In the genomic region with DNA sequence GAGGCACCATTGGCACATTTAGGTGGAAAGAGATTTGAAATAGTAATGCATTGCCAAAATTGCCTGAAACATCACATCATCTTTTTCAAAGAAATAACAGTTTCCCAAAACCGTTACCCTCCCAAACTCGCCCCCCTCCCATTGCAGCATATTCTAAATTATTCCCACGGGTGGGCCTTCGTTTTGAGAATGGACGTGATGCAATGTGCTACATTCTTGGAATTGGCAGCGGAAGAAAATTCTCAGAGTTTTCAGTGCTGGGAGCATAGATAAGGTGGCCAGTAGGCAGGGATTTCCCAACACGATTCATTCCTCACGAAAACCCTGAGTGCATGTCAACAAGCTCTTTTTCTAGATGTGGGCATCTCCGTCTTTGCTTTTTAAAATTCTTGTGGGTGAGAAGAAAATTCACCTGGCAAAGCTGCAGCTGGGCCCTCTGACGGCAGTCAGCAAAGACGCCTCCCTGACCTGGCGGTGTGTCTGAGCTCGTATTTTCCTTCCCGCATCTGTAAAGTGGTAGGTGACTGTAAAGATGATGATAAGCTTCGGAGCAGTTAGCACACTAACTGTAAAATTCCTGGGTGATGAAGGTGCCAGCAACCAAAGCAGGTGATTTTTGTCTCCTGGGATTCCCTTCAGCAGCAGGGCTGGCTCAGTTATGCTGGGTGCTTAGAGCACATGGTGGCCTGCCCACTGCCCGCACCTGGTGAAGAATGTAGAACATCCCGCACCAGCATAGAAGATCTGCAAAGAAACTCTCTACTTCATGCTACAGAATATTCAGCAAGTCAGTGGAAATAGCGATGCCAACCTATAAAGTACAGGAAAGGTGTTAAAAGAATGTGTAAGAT, we compare ENCODE assay signal across 15 cellular contexts.
DNase-seq lines count a peak whose midpoint lies in the region; ATAC-seq and TF ChIP-seq lines count a peak whose summit lies in the region.
"Had no signal": no experiment of that assay in that cellular context is flagged by ENCODE, and none has a peak within 500 bp of the region (broad histone marks: within the 10 kb centered on the region; RNA-seq: fewer than 3 reads in every experiment).

No MANE protein-coding gene starts in this region.

- ATAC-seq in activated T-cell treated with anti-CD3 and anti-CD28 coated beads, Interleukin-2, amount 50 U/mL, for 72 hours (replicated peaks in 1 of 2), result peak; percentile 83 to 87
- ATAC-seq in activated CD8-positive, alpha-beta T cell treated with anti-CD3 and anti-CD28 coated beads, Interleukin-2, amount 10 ng/mL, durations not matched to agents 7 days and 5 days, result no peak
- ATAC-seq in GM21390 (IDR thresholded peaks at IDR 0.05; ENCODE audit: unreplicated experiment), result no peak

- H3K27ac Mint-ChIP-seq in activated T-cell treated with anti-CD3 and anti-CD28 coated beads, Interleukin-2, amount 50 U/mL, for 72 hours, result peak overlapping the region; percentile 72
- H3K27ac Mint-ChIP-seq in activated CD8-positive, alpha-beta T cell treated with anti-CD3 and anti-CD28 coated beads, Interleukin-2, amount 10 ng/mL, durations not matched to agents 7 days and 5 days, result peak overlapping the region; percentile 1
- H3K27ac Mint-ChIP-seq in stimulated activated naive CD8-positive, alpha-beta T cell treated with anti-CD3 and anti-CD28 coated beads, Interleukin-15, Interleukin-2, amounts not matched to agents 100 ng/mL and 50 ng/mL, for 24 hours, result peak overlapping the region; percentile 27
- H3K27ac Mint-ChIP-seq: nephron had no signal

- H3K27me3 Mint-ChIP-seq in activated T-cell treated with anti-CD3 and anti-CD28 coated beads, Interleukin-2, amount 50 U/mL, for 72 hours (ENCODE audit: low read depth), result no peaks in the 10 kb centered on the region
- no peaks in the 10 kb centered on the region for H3K27me3 Mint-ChIP-seq in activated CD8-positive, alpha-beta T cell treated with anti-CD3 and anti-CD28 coated beads, Interleukin-2, amount 10 ng/mL, durations not matched to agents 7 days and 5 days (ENCODE audit: low read depth)
- no peaks in the 10 kb centered on the region for H3K27me3 Mint-ChIP-seq in stimulated activated naive CD8-positive, alpha-beta T cell treated with anti-CD3 and anti-CD28 coated beads, Interleukin-15, Interleukin-2, amounts not matched to agents 100 ng/mL and 50 ng/mL, for 24 hours
- H3K27me3 Mint-ChIP-seq: central memory CD8-positive, alpha-beta T cell had no signal

- H3K9me3 Mint-ChIP-seq in activated T-cell treated with anti-CD3 and anti-CD28 coated beads, Interleukin-2, amount 50 U/mL, for 72 hours, result no peaks in the 10 kb centered on the region
- H3K9me3 Mint-ChIP-seq in activated CD8-positive, alpha-beta T cell treated with anti-CD3 and anti-CD28 coated beads, Interleukin-2, amount 10 ng/mL, durations not matched to agents 7 days and 5 days (ENCODE audit: insufficient read depth), result peaks cover 4% of the 10 kb centered on the region
- no peaks in the 10 kb centered on the region for H3K9me3 Mint-ChIP-seq in stimulated activated naive CD8-positive, alpha-beta T cell treated with anti-CD3 and anti-CD28 coated beads, Interleukin-15, Interleukin-2, amounts not matched to agents 100 ng/mL and 50 ng/mL, for 24 hours
- H3K9me3 Mint-ChIP-seq: activated T-cell treated with anti-CD3 and anti-CD28 coated beads, Interleukin-2, amount 50 U/mL, for 4 hours; central memory CD8-positive, alpha-beta T cell; nephron had no signal

- peak in 1 of 2 donors; percentile 33 for DNase-seq in activated T-cell treated with anti-CD3 and anti-CD28 coated beads, Interleukin-2, amount 50 U/mL, for 72 hours
- no peak for DNase-seq in activated T-cell treated with anti-CD3 and anti-CD28 coated beads for 4 hours
- DNase-seq in activated CD8-positive, alpha-beta T cell treated with anti-CD3 and anti-CD28 coated beads, Interleukin-2, amount 10 ng/mL, durations not matched to agents 7 days and 5 days, result no peak
- DNase-seq in fibroblast of the aortic adventitia (ENCODE audit: low read depth), result peak; percentile 90
- no peak for DNase-seq in NCI-H748 treated with DMSO at 0.1 percent for 48 hours (lab: John Stamatoyannopoulos, UW)
- DNase-seq in GDM1 (lab: John Stamatoyannopoulos, UW), result no peak
- DNase-seq: activated T-cell treated with anti-CD3 and anti-CD28 coated beads, Interleukin-2, amount 50 U/mL, for 4 hours; DMS53; NCI-H2171; small intestine had no signal

- POLR2A ChIA-PET in activated CD8-positive, alpha-beta T cell treated with anti-CD3 and anti-CD28 coated beads, Interleukin-2, amount 10 ng/mL, durations not matched to agents 7 days and 5 days (lab: Charles Lee), result interaction anchor here (2.0 kb wide), 1 partner anchor 142 kb away, joined by 9 read pairs; a partner anchor contains a TSS

- peaks cover 0 to 4% of the 10 kb centered on the region in 2 donors for H3K36me3 Mint-ChIP-seq in activated T-cell treated with anti-CD3 and anti-CD28 coated beads, Interleukin-2, amount 50 U/mL, for 72 hours (ENCODE audit: insufficient read depth in 2 of 2)
- H3K36me3 Mint-ChIP-seq in activated CD8-positive, alpha-beta T cell treated with anti-CD3 and anti-CD28 coated beads, Interleukin-2, amount 10 ng/mL, durations not matched to agents 7 days and 5 days (ENCODE audit: low read depth), result peaks cover 15% of the 10 kb centered on the region
- no peaks in the 10 kb centered on the region for H3K36me3 Mint-ChIP-seq in stimulated activated naive CD8-positive, alpha-beta T cell treated with anti-CD3 and anti-CD28 coated beads, Interleukin-15, Interleukin-2, amounts not matched to agents 100 ng/mL and 50 ng/mL, for 24 hours (ENCODE audit: low read depth)

- peaks cover 35% of the 10 kb centered on the region for H3K4me1 Mint-ChIP-seq in activated T-cell treated with anti-CD3 and anti-CD28 coated beads, Interleukin-2, amount 50 U/mL, for 72 hours (ENCODE audit: low read depth)
- peaks cover 41% of the 10 kb centered on the region for H3K4me1 Mint-ChIP-seq in activated CD8-positive, alpha-beta T cell treated with anti-CD3 and anti-CD28 coated beads, Interleukin-2, amount 10 ng/mL, durations not matched to agents 7 days and 5 days (ENCODE audit: low read depth)
- peaks cover 30% of the 10 kb centered on the region for H3K4me1 Mint-ChIP-seq in stimulated activated naive CD8-positive, alpha-beta T cell treated with anti-CD3 and anti-CD28 coated beads, Interleukin-15, Interleukin-2, amounts not matched to agents 100 ng/mL and 50 ng/mL, for 24 hours (ENCODE audit: low read depth)

- H3K4me3 Mint-ChIP-seq in activated T-cell treated with anti-CD3 and anti-CD28 coated beads, Interleukin-2, amount 50 U/mL, for 72 hours, result peak overlapping the region; percentile 37 to 60
- no peak overlapping the region for H3K4me3 Mint-ChIP-seq in activated CD8-positive, alpha-beta T cell treated with anti-CD3 and anti-CD28 coated beads, Interleukin-2, amount 10 ng/mL, durations not matched to agents 7 days and 5 days
- no peak overlapping the region for H3K4me3 Mint-ChIP-seq in stimulated activated naive CD8-positive, alpha-beta T cell treated with anti-CD3 and anti-CD28 coated beads, Interleukin-15, Interleukin-2, amounts not matched to agents 100 ng/mL and 50 ng/mL, for 24 hours
- H3K4me3 Mint-ChIP-seq: activated T-cell treated with anti-CD3 and anti-CD28 coated beads, Interleukin-2, amount 50 U/mL, for 4 hours; central memory CD8-positive, alpha-beta T cell; nephron had no signal

- CTCF ChIA-PET in activated CD8-positive, alpha-beta T cell treated with anti-CD3 and anti-CD28 coated beads, Interleukin-2, amount 10 ng/mL, durations not matched to agents 7 days and 5 days (lab: Charles Lee), result no interaction called here

- H3K4me3 ChIP-seq in fibroblast of the aortic adventitia (ENCODE audit: low read depth, low read length), result no peak overlapping the region
- H3K4me3 ChIP-seq: esophagus muscularis mucosa had no signal

- TF ChIP-seq CTCF in fibroblast of the aortic adventitia (IDR thresholded peaks at IDR 0.05; ENCODE audit: insufficient read depth, low read length), result no peak

Comparison
In these comparisons a context has a peak if more than half of its experiments do, and no peak if none do; other contexts are left out.
1. ATAC-seq: peak in activated T-cell treated with anti-CD3 and anti-CD28 coated beads, Interleukin-2, amount 50 U/mL, for 72 hours (2 of 2); none in activated CD8-positive, alpha-beta T cell treated with anti-CD3 and anti-CD28 coated beads, Interleukin-2, amount 10 ng/mL, durations not matched to agents 7 days and 5 days (single experiment) and GM21390 (single experiment).
2. H3K27ac Mint-ChIP-seq: peak in every context shown above with its lines; median percentile 72 in activated T-cell treated with anti-CD3 and anti-CD28 coated beads, Interleukin-2, amount 50 U/mL, for 72 hours; 27 in stimulated activated naive CD8-positive, alpha-beta T cell treated with anti-CD3 and anti-CD28 coated beads, Interleukin-15, Interleukin-2, amounts not matched to agents 100 ng/mL and 50 ng/mL, for 24 hours; 1 in activated CD8-positive, alpha-beta T cell treated with anti-CD3 and anti-CD28 coated beads, Interleukin-2, amount 10 ng/mL, durations not matched to agents 7 days and 5 days.
3. H3K4me3 Mint-ChIP-seq: peak in activated T-cell treated with anti-CD3 and anti-CD28 coated beads, Interleukin-2, amount 50 U/mL, for 72 hours (2 of 2); none in activated CD8-positive, alpha-beta T cell treated with anti-CD3 and anti-CD28 coated beads, Interleukin-2, amount 10 ng/mL, durations not matched to agents 7 days and 5 days (single experiment) and stimulated activated naive CD8-positive, alpha-beta T cell treated with anti-CD3 and anti-CD28 coated beads, Interleukin-15, Interleukin-2, amounts not matched to agents 100 ng/mL and 50 ng/mL, for 24 hours (single experiment).